42 cellular contexts compared by ENCODE assay signal in the genomic region with DNA sequence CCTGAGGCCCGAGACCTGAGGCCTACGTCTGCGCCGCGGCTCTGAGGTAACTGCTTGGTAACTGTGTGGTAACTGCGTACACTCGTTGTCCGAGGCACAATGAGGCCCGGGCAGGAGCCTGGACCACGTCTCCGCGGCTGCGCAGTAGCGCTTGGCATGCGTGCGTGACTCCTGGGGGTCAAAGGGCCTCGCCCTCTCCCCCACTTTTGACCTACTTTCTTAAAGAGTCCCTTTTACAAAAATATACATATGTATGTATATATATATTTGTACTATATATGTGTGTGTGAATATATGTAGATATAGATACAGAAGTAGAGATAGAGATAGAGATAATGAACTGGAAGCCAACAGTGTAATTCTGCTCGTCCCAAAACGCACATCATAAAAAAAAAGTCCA. TPM values are rescaled to one million over a fixed set of nuclear protein-coding genes. Genes with fewer than 3 reads are reported as not detected.
"Had no signal": no experiment of that assay in that cellular context is flagged by ENCODE, and none has a peak within 500 bp of the region (broad histone marks: within the 10 kb centered on the region; RNA-seq: fewer than 3 reads in every experiment).

BEND2 (minus strand) TSS at position 101 of the 400 bp plus-strand sequence. CDS start 136 bp downstream, outside the sequence.

- H3K9me3 Mint-ChIP-seq: activated naive CD4-positive, alpha-beta T cell treated with anti-CD3 and anti-CD28 coated beads for 36 hours; activated naive CD4-positive, alpha-beta T cell treated with anti-CD3 and anti-CD28 coated beads, Interleukin-2, amount 50 U/mL, for 24 hours; activated naive CD8-positive, alpha-beta T cell treated with anti-CD3 and anti-CD28 coated beads for 36 hours; activated naive CD8-positive, alpha-beta T cell treated with anti-CD3 and anti-CD28 coated beads, Interleukin-2, amount 10 ng/mL, durations not matched to agents 7 days and 5 days; activated naive CD8-positive, alpha-beta T cell treated with anti-CD3 and anti-CD28 coated beads, Interleukin-2, amount 50 U/mL, for 24 hours; activated T-cell treated with anti-CD3 and anti-CD28 coated beads, Interleukin-2, amount 50 U/mL, for 4 hours; activated T-helper 1 cell treated with anti-CD3 and anti-CD28 coated beads, Interleukin-12 subunit alpha, Interleukin-12 subunit beta, Interleukin-2, Interleukin-4 antibody, amounts not matched to agents 30 ng/mL and 10 ng/mL and 1 ng/mL, durations not matched to agents 14 hours and 24 hours and 36 hours; activated T-helper 17 cell treated with anti-CD3 and anti-CD28 coated beads, Interleukin-2, amount 50 U/mL, for 72 hours; activated T-helper 2 cell treated with anti-CD3 and anti-CD28 coated beads, Interferon-gamma antibody, Interleukin-2, Interleukin-4, amounts not matched to agents 10 μg/mL and 5 μg/mL and 100 μg/mL, durations not matched to agents 14 hours and 24 hours and 36 hours; central memory CD8-positive, alpha-beta T cell had no signal

- H3K9me3 ChIP-seq: adrenal gland, ascending aorta, body of pancreas had no signal

- H3K27me3 Mint-ChIP-seq: activated naive CD4-positive, alpha-beta T cell treated with anti-CD3 and anti-CD28 coated beads, Interleukin-2, amount 10 ng/mL, durations not matched to agents 7 days and 5 days; activated naive CD4-positive, alpha-beta T cell treated with anti-CD3 and anti-CD28 coated beads, Interleukin-2, amount 50 U/mL, for 24 hours; activated naive CD8-positive, alpha-beta T cell; activated naive CD8-positive, alpha-beta T cell treated with anti-CD3 and anti-CD28 coated beads for 36 hours; activated naive CD8-positive, alpha-beta T cell treated with anti-CD3 and anti-CD28 coated beads, Interleukin-2, amount 10 ng/mL, durations not matched to agents 7 days and 5 days; activated naive CD8-positive, alpha-beta T cell treated with anti-CD3 and anti-CD28 coated beads, Interleukin-2, amount 50 U/mL, for 24 hours; activated T-helper 17 cell treated with anti-CD3 and anti-CD28 coated beads, Interleukin-2, amount 50 U/mL, for 72 hours; central memory CD8-positive, alpha-beta T cell had no signal

- H3K27ac Mint-ChIP-seq: activated naive CD4-positive, alpha-beta T cell treated with anti-CD3 and anti-CD28 coated beads for 36 hours; activated naive CD4-positive, alpha-beta T cell treated with anti-CD3 and anti-CD28 coated beads, Interleukin-2, amount 10 ng/mL, durations not matched to agents 7 days and 5 days; activated naive CD4-positive, alpha-beta T cell treated with anti-CD3 and anti-CD28 coated beads, Interleukin-2, amount 50 U/mL, for 24 hours; activated naive CD4-positive, alpha-beta T cell treated with anti-CD3 and anti-CD28 coated beads, Interleukin-2, amount 50 U/mL, for 72 hours; activated naive CD8-positive, alpha-beta T cell; activated naive CD8-positive, alpha-beta T cell treated with anti-CD3 and anti-CD28 coated beads for 36 hours; activated naive CD8-positive, alpha-beta T cell treated with anti-CD3 and anti-CD28 coated beads, Interleukin-2, amount 10 ng/mL, durations not matched to agents 7 days and 5 days; activated naive CD8-positive, alpha-beta T cell treated with anti-CD3 and anti-CD28 coated beads, Interleukin-2, amount 50 U/mL, for 24 hours; activated T-cell treated with anti-CD3 and anti-CD28 coated beads, Interleukin-2, amount 50 U/mL, for 24 hours; activated T-cell treated with anti-CD3 and anti-CD28 coated beads, Interleukin-2, amount 50 U/mL, for 72 hours; activated T-helper 1 cell treated with anti-CD3 and anti-CD28 coated beads, Interleukin-12 subunit alpha, Interleukin-12 subunit beta, Interleukin-2, Interleukin-4 antibody, amounts not matched to agents 30 ng/mL and 10 ng/mL and 1 ng/mL, durations not matched to agents 14 hours and 24 hours and 36 hours; activated T-helper 17 cell treated with anti-CD3 and anti-CD28 coated beads, Interleukin-2, amount 50 U/mL, for 72 hours; activated T-helper 2 cell treated with anti-CD3 and anti-CD28 coated beads, Interferon-gamma antibody, Interleukin-2, Interleukin-4, amounts not matched to agents 10 μg/mL and 5 μg/mL and 100 μg/mL, durations not matched to agents 14 hours and 24 hours and 36 hours; brain had no signal

- H3K4me3 ChIP-seq: adrenal gland, ascending aorta, body of pancreas, breast epithelium, cardiac muscle cell had no signal

- H3K4me1 ChIP-seq: adrenal gland, ascending aorta, body of pancreas, breast epithelium had no signal

- H3K36me3 ChIP-seq: adrenal gland, ascending aorta, brain microvascular endothelial cell, breast epithelium, cardiac muscle cell had no signal

- DNase-seq: activated effector memory CD4-positive, alpha-beta T cell treated with anti-CD3 and anti-CD28 coated beads, Interleukin-2, amount 50 U/mL, for 16 hours; activated effector memory CD4-positive, alpha-beta T cell treated with Interleukin-2 at 50 U/mL for 16 hours; activated gamma-delta T cell treated with Interleukin-2 at 50 U/mL for 16 hours; activated naive CD4-positive, alpha-beta T cell; activated naive CD4-positive, alpha-beta T cell treated with anti-CD3 and anti-CD28 coated beads for 36 hours; activated naive CD4-positive, alpha-beta T cell treated with anti-CD3 and anti-CD28 coated beads, Interleukin-2, amount 10 ng/mL, durations not matched to agents 7 days and 5 days; activated naive CD4-positive, alpha-beta T cell treated with anti-CD3 and anti-CD28 coated beads, Interleukin-2, amount 50 U/mL, for 16 hours; activated naive CD4-positive, alpha-beta T cell treated with Interleukin-2 at 50 U/mL for 16 hours; activated naive CD8-positive, alpha-beta T cell treated with anti-CD3 and anti-CD28 coated beads for 36 hours; activated naive CD8-positive, alpha-beta T cell treated with anti-CD3 and anti-CD28 coated beads, Interleukin-2, amount 10 ng/mL, durations not matched to agents 7 days and 5 days; activated naive CD8-positive, alpha-beta T cell treated with anti-CD3 and anti-CD28 coated beads, Interleukin-2, amount 50 U/mL, for 24 hours; activated T-cell treated with anti-CD3 and anti-CD28 coated beads, Interleukin-2, amount 50 U/mL, for 1 hour; activated T-cell treated with anti-CD3 and anti-CD28 coated beads, Interleukin-2, amount 50 U/mL, for 24 hours; activated T-cell treated with anti-CD3 and anti-CD28 coated beads, Interleukin-2, amount 50 U/mL, for 4 hours; activated T-cell treated with anti-CD3 and anti-CD28 coated beads, Interleukin-2, amount 50 U/mL, for 48 hours; activated T-cell treated with anti-CD3 and anti-CD28 coated beads, Interleukin-2, amount 50 U/mL, for 72 hours; adrenal gland; amniotic stem cell; amygdala; anterior cingulate cortex; aorta; body of pancreas; brain microvascular endothelial cell; caudate nucleus; central memory CD4-positive, alpha-beta T cell; cerebellar nuclear complex had no signal

- H3K27me3 ChIP-seq: adrenal gland, ascending aorta, body of pancreas, brain microvascular endothelial cell, cardiac muscle cell had no signal

- H3K36me3 Mint-ChIP-seq: activated naive CD4-positive, alpha-beta T cell treated with anti-CD3 and anti-CD28 coated beads, Interleukin-2, amount 10 ng/mL, durations not matched to agents 7 days and 5 days; activated naive CD4-positive, alpha-beta T cell treated with anti-CD3 and anti-CD28 coated beads, Interleukin-2, amount 50 U/mL, for 24 hours; activated naive CD4-positive, alpha-beta T cell treated with anti-CD3 and anti-CD28 coated beads, Interleukin-2, amount 50 U/mL, for 72 hours; activated naive CD8-positive, alpha-beta T cell; activated naive CD8-positive, alpha-beta T cell treated with anti-CD3 and anti-CD28 coated beads for 36 hours; activated naive CD8-positive, alpha-beta T cell treated with anti-CD3 and anti-CD28 coated beads, Interleukin-2, amount 10 ng/mL, durations not matched to agents 7 days and 5 days; brain had no signal

- H3K4me1 Mint-ChIP-seq: activated naive CD4-positive, alpha-beta T cell treated with anti-CD3 and anti-CD28 coated beads, Interleukin-2, amount 10 ng/mL, durations not matched to agents 7 days and 5 days; activated naive CD4-positive, alpha-beta T cell treated with anti-CD3 and anti-CD28 coated beads, Interleukin-2, amount 50 U/mL, for 24 hours; activated naive CD8-positive, alpha-beta T cell treated with anti-CD3 and anti-CD28 coated beads for 36 hours; activated naive CD8-positive, alpha-beta T cell treated with anti-CD3 and anti-CD28 coated beads, Interleukin-2, amount 10 ng/mL, durations not matched to agents 7 days and 5 days; activated naive CD8-positive, alpha-beta T cell treated with anti-CD3 and anti-CD28 coated beads, Interleukin-2, amount 50 U/mL, for 24 hours; activated T-helper 17 cell treated with anti-CD3 and anti-CD28 coated beads, Interleukin-2, amount 50 U/mL, for 72 hours; brain; central memory CD8-positive, alpha-beta T cell had no signal

- H3K27ac ChIP-seq: adrenal gland, ascending aorta, body of pancreas, brain microvascular endothelial cell, breast epithelium, cardiac muscle cell had no signal

- H3K4me3 Mint-ChIP-seq: activated naive CD4-positive, alpha-beta T cell treated with anti-CD3 and anti-CD28 coated beads for 36 hours; activated naive CD4-positive, alpha-beta T cell treated with anti-CD3 and anti-CD28 coated beads, Interleukin-2, amount 10 ng/mL, durations not matched to agents 7 days and 5 days; activated naive CD4-positive, alpha-beta T cell treated with anti-CD3 and anti-CD28 coated beads, Interleukin-2, amount 50 U/mL, for 24 hours; activated naive CD8-positive, alpha-beta T cell; activated naive CD8-positive, alpha-beta T cell treated with anti-CD3 and anti-CD28 coated beads for 36 hours; activated naive CD8-positive, alpha-beta T cell treated with anti-CD3 and anti-CD28 coated beads, Interleukin-2, amount 10 ng/mL, durations not matched to agents 7 days and 5 days; activated naive CD8-positive, alpha-beta T cell treated with anti-CD3 and anti-CD28 coated beads, Interleukin-2, amount 50 U/mL, for 24 hours; activated T-cell treated with anti-CD3 and anti-CD28 coated beads, Interleukin-2, amount 50 U/mL, for 24 hours; activated T-cell treated with anti-CD3 and anti-CD28 coated beads, Interleukin-2, amount 50 U/mL, for 4 hours; activated T-cell treated with anti-CD3 and anti-CD28 coated beads, Interleukin-2, amount 50 U/mL, for 72 hours; activated T-helper 1 cell treated with anti-CD3 and anti-CD28 coated beads, Interleukin-12 subunit alpha, Interleukin-12 subunit beta, Interleukin-2, Interleukin-4 antibody, amounts not matched to agents 30 ng/mL and 10 ng/mL and 1 ng/mL, durations not matched to agents 14 hours and 24 hours and 36 hours; activated T-helper 17 cell treated with anti-CD3 and anti-CD28 coated beads, Interleukin-2, amount 50 U/mL, for 72 hours; brain; central memory CD8-positive, alpha-beta T cell had no signal

RNA-seq across cellular contexts. Expression of gene BEND2, which starts in this region (rescaled TPM):
- total RNA-seq: activated naive CD4-positive, alpha-beta T cell treated with anti-CD3 and anti-CD28 coated beads for 36 hours; activated naive CD4-positive, alpha-beta T cell treated with anti-CD3 and anti-CD28 coated beads, Interleukin-2, amount 50 U/mL, for 72 hours; activated naive CD8-positive, alpha-beta T cell treated with anti-CD3 and anti-CD28 coated beads for 36 hours; activated naive CD8-positive, alpha-beta T cell treated with anti-CD3 and anti-CD28 coated beads, Interleukin-2, amount 10 ng/mL, durations not matched to agents 7 days and 5 days; activated T-cell treated with anti-CD3 and anti-CD28 coated beads, Interleukin-2, amount 50 U/mL, for 4 hours; activated T-cell treated with anti-CD3 and anti-CD28 coated beads, Interleukin-2, amount 50 U/mL, for 72 hours; activated T-helper 1 cell treated with anti-CD3 and anti-CD28 coated beads, Interleukin-12 subunit alpha, Interleukin-12 subunit beta, Interleukin-2, Interleukin-4 antibody, amounts not matched to agents 30 ng/mL and 10 ng/mL and 1 ng/mL, durations not matched to agents 14 hours and 24 hours and 36 hours; activated T-helper 17 cell treated with anti-CD3 and anti-CD28 coated beads, Interleukin-2, amount 50 U/mL, for 72 hours; activated T-helper 2 cell treated with anti-CD3 and anti-CD28 coated beads, Interferon-gamma antibody, Interleukin-2, Interleukin-4, amounts not matched to agents 10 μg/mL and 5 μg/mL and 100 μg/mL, durations not matched to agents 14 hours and 24 hours and 36 hours; adrenal gland; aorta; ascending aorta; astrocyte; breast epithelium; bronchial epithelial cell; cardiac muscle cell; cerebellum; chondrocyte had no signal
- polyA plus RNA-seq: adipose tissue, adrenal gland, aorta, cardiac muscle cell had no signal
